In the genomic region with DNA sequence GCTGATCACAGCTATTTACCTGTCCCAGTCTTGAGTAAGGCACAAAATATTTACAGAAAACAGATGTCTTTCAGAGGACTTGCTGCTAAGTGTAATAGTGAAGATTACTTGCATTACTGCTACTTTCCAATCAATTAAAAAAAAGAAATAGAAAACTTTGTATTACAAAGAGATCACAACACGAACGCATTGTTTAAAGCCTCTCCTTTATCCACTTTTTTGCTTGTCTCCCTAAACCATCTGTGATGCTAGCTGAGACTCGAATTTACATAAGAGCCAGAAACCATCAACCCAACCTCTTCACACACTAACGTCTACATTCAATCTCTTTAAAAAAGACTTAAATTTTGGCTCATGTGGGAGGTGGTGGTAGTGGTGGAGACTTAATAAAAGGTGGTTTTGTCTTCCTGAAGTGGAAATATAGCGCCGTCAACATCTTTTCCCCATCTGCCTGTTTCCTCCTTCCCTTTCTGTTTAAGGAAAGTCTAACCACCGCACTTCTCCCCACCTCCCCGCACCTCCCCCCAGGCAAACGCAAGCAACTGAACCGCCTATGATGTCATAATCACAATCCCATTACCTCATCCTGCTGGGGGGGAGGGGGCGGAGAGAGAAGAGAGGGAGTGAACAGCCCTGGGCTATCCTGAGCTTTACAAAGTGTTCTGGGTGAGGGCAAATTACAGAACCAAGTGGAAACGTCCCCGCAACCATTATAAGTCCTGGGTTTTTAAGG, we compare ENCODE assay signal across 8 cellular contexts. TPM values are rescaled to one million over a fixed set of nuclear protein-coding genes. Genes with fewer than 3 reads are reported as not detected.
DNase-seq lines count a peak whose midpoint lies in the region; ATAC-seq and TF ChIP-seq lines count a peak whose summit lies in the region.

No MANE protein-coding gene starts in this region.

- H3K4me1 ChIP-seq in BLaER1 treated with 17β-estradiol and CSF1 and Interleukin-3, amounts not matched to agents 10 nM and 100 nM: peaks cover 35 to 46% (median 42%) of the 10 kb centered on the region in 10 experiments
- H3K4me1 ChIP-seq in hepatocyte (ENCODE audit: insufficient read depth): peaks cover 16% of the 10 kb centered on the region

- H3K36me3 ChIP-seq in BLaER1 treated with 17β-estradiol and CSF1 and Interleukin-3, amounts not matched to agents 10 nM and 100 nM: peaks cover 14 to 23% (median 20%) of the 10 kb centered on the region in 11 experiments
- H3K36me3 ChIP-seq in hepatocyte (replicated peaks; ENCODE audit: insufficient read depth, low read depth): no peaks in the 10 kb centered on the region

- in situ Hi-C loops in astrocyte of the cerebellum (cut with HindIII; ENCODE audit: low sequenced_read_pairs): no loop called here

- peak; percentile 21 for ATAC-seq in GM18870 (IDR thresholded peaks at IDR 0.05; ENCODE audit: unreplicated experiment)
- peak; percentile 9 for ATAC-seq in HG03066 (IDR thresholded peaks at IDR 0.05; ENCODE audit: low read depth, unreplicated experiment)

- peaks cover 39% of the 10 kb centered on the region for H3K79me2 ChIP-seq in hepatocyte

- DNase-seq in NOMO-1 treated with dmso at 0.1 percent for 144 hours (lab: John Stamatoyannopoulos, UW; ENCODE audit: unreplicated experiment) (peak; percentile 79), astrocyte of the cerebellum (ENCODE audit: low read depth) (peak; percentile 47), hepatocyte (ENCODE audit: low spot score) (peak; percentile 88), putamen (ENCODE audit: low spot score) (peak; percentile 88), occipital lobe (lab: John Stamatoyannopoulos, UW) (no peak)

- peak overlapping the region; percentile 84 to 100 (median 99) for H3K9ac ChIP-seq in BLaER1 treated with 17β-estradiol and CSF1 and Interleukin-3, amounts not matched to agents 10 nM and 100 nM

- H3K27ac ChIP-seq in BLaER1 treated with 17β-estradiol and CSF1 and Interleukin-3, amounts not matched to agents 10 nM and 100 nM: peak overlapping the region; percentile 90 to 100 (median 99)
- peak overlapping the region; percentile 98 for H3K27ac ChIP-seq in hepatocyte

- 31% methylated on average over 9 of the region's 13 CpGs for WGBS in hepatocyte (ENCODE audit: low lambda C conversion rate, missing lambda C conversion rate)

- H3K27me3 ChIP-seq in BLaER1 treated with 17β-estradiol and CSF1 and Interleukin-3, amounts not matched to agents 10 nM and 100 nM: no peaks in the 10 kb centered on the region
- H3K27me3 ChIP-seq in hepatocyte: no peaks in the 10 kb centered on the region

- H4K20me1 ChIP-seq in BLaER1 treated with 17β-estradiol and CSF1 and Interleukin-3, amounts not matched to agents 10 nM and 100 nM: peaks cover 22 to 37% (median 34%) of the 10 kb centered on the region in 11 experiments
- H4K20me1 ChIP-seq in hepatocyte (ENCODE audit: insufficient read depth, poor library complexity, severe bottlenecking): peaks cover 23% of the 10 kb centered on the region

- peak overlapping the region; percentile 69 to 97 (median 92) for H3K4me2 ChIP-seq in BLaER1 treated with 17β-estradiol and CSF1 and Interleukin-3, amounts not matched to agents 10 nM and 100 nM
- peak overlapping the region; percentile 98 for H3K4me2 ChIP-seq in hepatocyte

- peak overlapping the region; percentile 75 to 89 (median 84) for H3K4me3 ChIP-seq in BLaER1 treated with 17β-estradiol and CSF1 and Interleukin-3, amounts not matched to agents 10 nM and 100 nM
- H3K4me3 ChIP-seq in astrocyte of the cerebellum (ENCODE audit: low read depth, low read length) (peak overlapping the region; percentile 61), hepatocyte (peak overlapping the region; percentile 60)

- H2AFZ ChIP-seq in hepatocyte: peak overlapping the region; percentile 85

- no peaks in the 10 kb centered on the region for H3K9me2 ChIP-seq in hepatocyte (replicated peaks; ENCODE audit: insufficient read depth)

- TF ChIP-seq CTCF in astrocyte of the cerebellum (IDR thresholded peaks at IDR 0.05; ENCODE audit: low read depth, low read length, missing control alignments) (no peak), hepatocyte (IDR thresholded peaks at IDR 0.05; ENCODE audit: poor library complexity) (no peak)

- H3K9me3 ChIP-seq in BLaER1 treated with 17β-estradiol and CSF1 and Interleukin-3, amounts not matched to agents 10 nM and 100 nM (replicated peaks in 1 of 11): no peaks in the 10 kb centered on the region
- no peaks in the 10 kb centered on the region for H3K9me3 ChIP-seq in hepatocyte (ENCODE audit: low read depth)

RNA-seq across cellular contexts. Expression of a gene that starts 0.9 kb away (rescaled TPM):
- 33.6 and 33.7 TPM in 2 replicates for total RNA-seq in hepatocyte
- polyA plus RNA-seq in hepatocyte: 27.4 and 31.0 TPM in 2 replicates
- 26.4 TPM for total RNA-seq in occipital lobe

RNA-seq across cellular contexts. Expression of a gene that starts 5.5 kb away (rescaled TPM):
- 2.3 and 3.7 TPM in 2 replicates for total RNA-seq in hepatocyte
- polyA plus RNA-seq in hepatocyte: 1.6 and 3.1 TPM in 2 replicates
- 2.3 TPM for total RNA-seq in occipital lobe

RNA-seq across cellular contexts. Expression of a gene that starts 15.4 kb away (rescaled TPM):
- total RNA-seq in hepatocyte: 56.6 and 67.8 TPM in 2 replicates
- polyA plus RNA-seq in hepatocyte: 19.0 and 22.1 TPM in 2 replicates
- total RNA-seq in occipital lobe: 84.1 TPM
